In genomic region chr10:58384536-58384998, GRCh38 we compare ENCODE assay signal across 8 cellular contexts. TPM values are rescaled to one million over a fixed set of nuclear protein-coding genes. Genes with fewer than 3 reads are reported as not detected.
DNase-seq lines count a peak whose midpoint lies in the region; ATAC-seq and TF ChIP-seq lines count a peak whose summit lies in the region.

No MANE protein-coding gene starts in this region.

- peak overlapping the region; percentile 92 for H3K4me3 Mint-ChIP-seq in activated T-helper 17 cell treated with anti-CD3 and anti-CD28 coated beads, Interleukin-2, amount 50 U/mL, for 72 hours
- H3K4me3 Mint-ChIP-seq in stimulated activated naive B cell treated with anti-CD40 and anti-IgM and Interleukin-4, amounts not matched to agents 10 μg/mL and 1 μg/mL and 100 μg/mL, for 72 hours: peak overlapping the region; percentile 96 to 97

- peak overlapping the region; percentile 96 for H3K27ac Mint-ChIP-seq in activated T-helper 17 cell treated with anti-CD3 and anti-CD28 coated beads, Interleukin-2, amount 50 U/mL, for 72 hours
- H3K27ac Mint-ChIP-seq in stimulated activated naive B cell treated with anti-CD40 and anti-IgM and Interleukin-4, amounts not matched to agents 10 μg/mL and 1 μg/mL and 100 μg/mL, for 72 hours: peak overlapping the region; percentile 96

- H3K4me3 ChIP-seq in GM12864 (ENCODE audit: low read depth, low read length) (peak overlapping the region; percentile 72), iPS-11a (ENCODE audit: low read depth, low read length) (peak overlapping the region; percentile 97)

- H3K36me3 Mint-ChIP-seq in activated T-helper 17 cell treated with anti-CD3 and anti-CD28 coated beads, Interleukin-2, amount 50 U/mL, for 72 hours (ENCODE audit: low read depth): peaks cover 39% of the 10 kb centered on the region
- peaks cover 3 to 13% of the 10 kb centered on the region in 2 donors for H3K36me3 Mint-ChIP-seq in stimulated activated naive B cell treated with anti-CD40 and anti-IgM and Interleukin-4, amounts not matched to agents 10 μg/mL and 1 μg/mL and 100 μg/mL, for 72 hours

- ATAC-seq in HG02884 (IDR thresholded peaks at IDR 0.05; ENCODE audit: unreplicated experiment): peak; percentile 0
- ATAC-seq in activated T-helper 17 cell treated with anti-CD3 and anti-CD28 coated beads, Interleukin-2, amount 50 U/mL, for 72 hours (replicated peaks): peak; percentile 1
- peak; percentile 0 to 9 for ATAC-seq in stimulated activated naive B cell treated with anti-CD40 and anti-IgM and Interleukin-4, amounts not matched to agents 10 μg/mL and 1 μg/mL and 100 μg/mL, for 72 hours (replicated peaks)

- TF ChIP-seq CTCF in GM12864 (IDR thresholded peaks at IDR 0.05; ENCODE audit: low read depth, low read length, missing control alignments) (no peak), GM20000 (IDR thresholded peaks at IDR 0.05; ENCODE audit: extremely low read depth, missing control alignments) (no peak)

- DNase-seq in GM12864 (ENCODE audit: low read depth) (no peak), GM20000 (ENCODE audit: low spot score) (no peak), NK-92 (lab: John Stamatoyannopoulos, UW; ENCODE audit: unreplicated experiment) (no peak)
- DNase-seq in stimulated activated naive B cell treated with anti-CD40 and anti-IgM and Interleukin-4, amounts not matched to agents 10 μg/mL and 1 μg/mL and 100 μg/mL, for 72 hours: no peak
- DNase-seq in NK-92 treated with Interleukin-12 subunit alpha and Interleukin-12 subunit beta, amount 100 ng/mL, for 24 hours (lab: John Stamatoyannopoulos, UW): no peak

- no peaks in the 10 kb centered on the region for H3K27me3 Mint-ChIP-seq in activated T-helper 17 cell treated with anti-CD3 and anti-CD28 coated beads, Interleukin-2, amount 50 U/mL, for 72 hours
- no peaks in the 10 kb centered on the region for H3K27me3 Mint-ChIP-seq in stimulated activated naive B cell treated with anti-CD40 and anti-IgM and Interleukin-4, amounts not matched to agents 10 μg/mL and 1 μg/mL and 100 μg/mL, for 72 hours

- H3K4me1 Mint-ChIP-seq in activated T-helper 17 cell treated with anti-CD3 and anti-CD28 coated beads, Interleukin-2, amount 50 U/mL, for 72 hours: peaks cover 8% of the 10 kb centered on the region
- H3K4me1 Mint-ChIP-seq in stimulated activated naive B cell treated with anti-CD40 and anti-IgM and Interleukin-4, amounts not matched to agents 10 μg/mL and 1 μg/mL and 100 μg/mL, for 72 hours: peaks cover 12 to 33% of the 10 kb centered on the region in 2 donors

- no peaks in the 10 kb centered on the region for H3K9me3 Mint-ChIP-seq in activated T-helper 17 cell treated with anti-CD3 and anti-CD28 coated beads, Interleukin-2, amount 50 U/mL, for 72 hours
- H3K9me3 Mint-ChIP-seq in stimulated activated naive B cell treated with anti-CD40 and anti-IgM and Interleukin-4, amounts not matched to agents 10 μg/mL and 1 μg/mL and 100 μg/mL, for 72 hours: no peaks in the 10 kb centered on the region

RNA-seq across cellular contexts. Expression of gene TFAM, which starts 0.6 kb away (rescaled TPM):
- 100 to 1,000 TPM in 1 of 2 donors, 10 to 100 TPM in 1; 49.0 to 102 TPM for total RNA-seq in activated T-helper 17 cell treated with anti-CD3 and anti-CD28 coated beads, Interleukin-2, amount 50 U/mL, for 72 hours

RNA-seq across cellular contexts. Expression of gene UBE2D1, which starts 49.8 kb away (rescaled TPM):
- 10 to 100 TPM; 10.2 to 13.9 TPM for total RNA-seq in activated T-helper 17 cell treated with anti-CD3 and anti-CD28 coated beads, Interleukin-2, amount 50 U/mL, for 72 hours
